In the genomic region with DNA sequence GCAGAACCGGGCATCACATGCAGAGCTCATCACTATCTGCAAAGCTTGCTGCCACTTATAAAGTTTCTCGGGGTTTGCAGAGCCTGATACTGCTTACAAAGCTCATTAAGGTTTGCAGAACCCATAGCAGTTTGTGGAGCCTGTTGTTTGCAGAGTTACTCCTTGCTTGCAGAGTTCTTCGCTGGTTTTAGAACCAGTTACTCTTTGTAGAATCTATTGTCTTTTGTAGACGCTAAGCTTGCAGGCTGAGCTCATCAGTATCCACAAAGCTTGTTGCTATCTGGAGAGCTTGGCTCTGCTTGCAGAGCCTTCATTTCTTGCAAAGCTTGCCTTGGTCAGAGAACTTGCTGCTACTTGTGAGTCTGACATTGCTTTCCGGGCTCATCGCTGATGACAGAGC, we compare ENCODE assay signal across 8 cellular contexts.
"Had no signal": no experiment of that assay in that cellular context is flagged by ENCODE, and none has a peak within 500 bp of the region (broad histone marks: within the 10 kb centered on the region; RNA-seq: fewer than 3 reads in every experiment).

No MANE protein-coding gene starts in this region.

- H3K27ac ChIP-seq: GM23248 had no signal

- H3K36me3 ChIP-seq: HAP-1 had no signal

- H3K4me1 ChIP-seq: HAP-1 had no signal

- H3K9ac ChIP-seq: GM23248 had no signal

- DNase-seq: GM23248, GOT3, H7, HFFc6, IMR-90 had no signal

- H2AFZ ChIP-seq: GM23248 had no signal

- H3K9me3 ChIP-seq: HAP-1 had no signal

- H3K4me3 ChIP-seq: GM23248, HAP-1, K562 had no signal

- ATAC-seq: HCT116, K562 had no signal
